ENCODE assay signal across 29 cellular contexts in the genomic region with DNA sequence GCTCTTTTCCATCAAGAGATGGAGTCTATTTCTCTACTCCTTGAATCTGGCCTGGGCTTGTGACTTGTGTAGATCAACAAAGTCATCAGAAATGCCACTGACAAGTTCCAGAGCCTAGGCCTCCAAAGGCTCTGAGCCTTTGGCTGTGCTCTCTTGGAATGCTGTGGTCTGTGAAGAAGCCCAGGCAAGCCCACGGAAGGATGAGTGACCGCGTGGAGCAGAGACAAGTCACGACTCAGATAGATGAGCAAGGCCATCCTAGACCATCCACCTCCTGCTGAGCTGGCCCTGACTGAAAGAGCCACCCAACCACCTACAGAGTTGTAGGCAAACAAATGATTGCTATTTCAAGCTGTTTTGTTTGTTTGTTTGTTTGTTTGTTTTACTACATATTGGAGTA. TPM values are rescaled to one million over a fixed set of nuclear protein-coding genes. Genes with fewer than 3 reads are reported as not detected.
DNase-seq lines count a peak whose midpoint lies in the region; ATAC-seq and TF ChIP-seq lines count a peak whose summit lies in the region.
"Had no signal": no experiment of that assay in that cellular context is flagged by ENCODE, and none has a peak within 500 bp of the region (broad histone marks: within the 10 kb centered on the region; RNA-seq: fewer than 3 reads in every experiment).

No MANE protein-coding gene starts in this region.

- WGBS in GM23248 (ENCODE audit: low coverage in 1 of 2, low lambda C conversion rate in 2 of 2, missing lambda C conversion rate in 2 of 2), 2 experiments: 22 to 46% methylated on average over 4 of the region's 4 CpGs
- 81 to 83% methylated on average over 4 of the region's 4 CpGs for WGBS in endodermal cell (ENCODE audit: insufficient coverage in 1 of 2, insufficient read length in 1 of 2), 2 experiments

- in situ Hi-C loops in GM23248 (cut with MboI): loop anchor here (5.0 to 10.0 kb wide), 2 partner anchors 100 to 243 kb away; partner anchors contain the start of gene ERN1

- no peaks in the 10 kb centered on the region for H3K79me2 ChIP-seq in GM23248 (ENCODE audit: insufficient read depth)

- H3K4me3 ChIP-seq in GM23248 (no peak overlapping the region), MG63 (no peak overlapping the region), endodermal cell (ENCODE audit: low read length) (no peak overlapping the region), A673 (ENCODE audit: low read depth, low read length, poor library complexity, severe bottlenecking) (no peak overlapping the region)
- H3K4me3 ChIP-seq: thoracic aorta had no signal

- H3K9me3 Mint-ChIP-seq in endodermal cell: no peaks in the 10 kb centered on the region
- H3K9me3 Mint-ChIP-seq: activated CD8-positive, alpha-beta T cell treated with anti-CD3 and anti-CD28 coated beads for 36 hours; activated T-cell treated with anti-CD3 and anti-CD28 coated beads, Interleukin-2, amount 50 U/mL, for 24 hours; CD8-positive, alpha-beta T cell had no signal

- no peak for TF ChIP-seq CTCF in endodermal cell (conservative IDR thresholded peaks at IDR 0.05)
- TF ChIP-seq CTCF in A673 (conservative IDR thresholded peaks at IDR 0.05; ENCODE audit: low read depth, low read length): no peak

- no peak overlapping the region for H2AFZ ChIP-seq in GM23248

- no peaks in the 10 kb centered on the region for H3K36me3 Mint-ChIP-seq in endodermal cell (ENCODE audit: low read depth)

- H3K36me3 ChIP-seq in GM23248 (ENCODE audit: low read depth) (no peaks in the 10 kb centered on the region), MG63 (no peaks in the 10 kb centered on the region), endodermal cell (ENCODE audit: control insufficient read depth, insufficient read depth, low read length) (no peaks in the 10 kb centered on the region), A673 (ENCODE audit: insufficient read depth, low read length, poor library complexity, severe bottlenecking) (no peaks in the 10 kb centered on the region)
- H3K36me3 ChIP-seq: thoracic aorta had no signal

- no peak overlapping the region for H3K4me2 ChIP-seq in GM23248 (ENCODE audit: unreplicated experiment)

- POLR2A ChIA-PET in A673 (lab: Charles Lee; ENCODE audit: low non-redundant PET): no interaction called here

- no peak overlapping the region for H3K27ac Mint-ChIP-seq in endodermal cell
- H3K27ac Mint-ChIP-seq: activated CD8-positive, alpha-beta T cell treated with anti-CD3 and anti-CD28 coated beads for 36 hours; activated T-cell treated with anti-CD3 and anti-CD28 coated beads, Interleukin-2, amount 50 U/mL, for 24 hours; CD8-positive, alpha-beta T cell; progenitor cell of endocrine pancreas had no signal

- H3K27ac ChIP-seq in GM23248: no peak overlapping the region
- no peak overlapping the region for H3K27ac ChIP-seq in endodermal cell (ENCODE audit: low read depth, low read length)
- H3K27ac ChIP-seq in A673 (ENCODE audit: low read depth, low read length, poor library complexity, severe bottlenecking): no peak overlapping the region
- H3K27ac ChIP-seq: thoracic aorta had no signal

- ATAC-seq in HG03457 (IDR thresholded peaks at IDR 0.05; ENCODE audit: unreplicated experiment) (no peak), HG03469 (IDR thresholded peaks at IDR 0.05; ENCODE audit: unreplicated experiment) (no peak)
- ATAC-seq: activated CD8-positive, alpha-beta T cell treated with anti-CD3 and anti-CD28 coated beads for 36 hours; CD8-positive, alpha-beta T cell had no signal

- DNase-seq in GM23248 (peak; percentile 58), MG63 (peak; percentile 39), endodermal cell (peak; percentile 54), renal cortical epithelial cell (ENCODE audit: low read depth) (peak; percentile 10), A673 (ENCODE audit: low spot score) (no peak), NOMO-1 treated with DMSO at 0.1 percent for 48 hours (lab: John Stamatoyannopoulos, UW; ENCODE audit: unreplicated experiment) (no peak)
- DNase-seq: activated CD4-positive, CD25-positive, alpha-beta regulatory T cell treated with anti-CD3 and anti-CD28 coated beads, Interleukin-2, amount 50 U/mL, for 72 hours; activated CD8-positive, alpha-beta T cell treated with anti-CD3 and anti-CD28 coated beads for 36 hours; activated naive CD4-positive, alpha-beta T cell; activated T-cell treated with anti-CD3 and anti-CD28 coated beads, Interleukin-2, amount 50 U/mL, for 24 hours; amygdala; caudate nucleus; foreskin melanocyte; hypothalamus; MM.1S; NCI-H1436 treated with DMSO at 0.1 percent for 48 hours; NCI-H2171 treated with DMSO at 0.1 percent for 48 hours; NCI-H526 treated with DMSO at 0.1 percent for 48 hours; Right ventricle myocardium superior; small intestine; stimulated activated CD4-positive, alpha-beta T cell treated with anti-CD3 and anti-CD28 coated beads, Interleukin-2, amount 100 ng/mL, for 48 hours; stimulated activated naive CD4-positive, alpha-beta T cell; SW 1271 had no signal

- H3K27me3 ChIP-seq in GM23248 (replicated peaks; ENCODE audit: insufficient read depth) (no peaks in the 10 kb centered on the region), MG63 (no peaks in the 10 kb centered on the region), endodermal cell (ENCODE audit: control insufficient read depth, insufficient read depth, low read length, poor library complexity, severe bottlenecking) (no peaks in the 10 kb centered on the region), A673 (replicated peaks; ENCODE audit: insufficient read depth, low read depth, low read length, poor library complexity) (no peaks in the 10 kb centered on the region)

- no peaks in the 10 kb centered on the region for H3K9me2 ChIP-seq in GM23248 (ENCODE audit: insufficient read depth)

- peaks cover 2% of the 10 kb centered on the region for H3K27me3 Mint-ChIP-seq in endodermal cell (ENCODE audit: insufficient read depth)
- H3K27me3 Mint-ChIP-seq: activated CD8-positive, alpha-beta T cell treated with anti-CD3 and anti-CD28 coated beads for 36 hours; activated T-cell treated with anti-CD3 and anti-CD28 coated beads, Interleukin-2, amount 50 U/mL, for 24 hours; progenitor cell of endocrine pancreas had no signal

- BruUV-seq in A673 (replicated peaks; lab: Mats Ljungman, UMichigan): no TSS peak

- peaks cover 7% of the 10 kb centered on the region for H3K4me1 Mint-ChIP-seq in endodermal cell

- H3K4me1 ChIP-seq in GM23248 (ENCODE audit: insufficient read depth): no peaks in the 10 kb centered on the region
- H3K4me1 ChIP-seq in endodermal cell (ENCODE audit: control insufficient read depth, insufficient read depth, low read length): peaks cover 3% of the 10 kb centered on the region
- no peaks in the 10 kb centered on the region for H3K4me1 ChIP-seq in A673 (ENCODE audit: insufficient read depth, low read length, poor library complexity, severe bottlenecking)

- H3K9ac ChIP-seq in GM23248 (no peak overlapping the region), endodermal cell (ENCODE audit: extremely low read depth, low read length, poor library complexity, severe bottlenecking) (no peak overlapping the region)

- CTCF ChIA-PET in A673 (lab: Charles Lee): interaction anchor here (1.0 kb wide), 1 partner anchor 102 kb away, joined by 5 read pairs; no protein-coding TSS in a partner anchor

- H4K20me1 ChIP-seq in GM23248 (ENCODE audit: insufficient read depth): no peaks in the 10 kb centered on the region

- intact Hi-C loops in A673 (cut with micrococcal nuclease; ENCODE audit: unreplicated experiment): no loop called here

- no peak overlapping the region for H3K4me3 Mint-ChIP-seq in endodermal cell
- H3K4me3 Mint-ChIP-seq: activated CD8-positive, alpha-beta T cell treated with anti-CD3 and anti-CD28 coated beads for 36 hours; activated T-cell treated with anti-CD3 and anti-CD28 coated beads, Interleukin-2, amount 50 U/mL, for 24 hours; CD8-positive, alpha-beta T cell had no signal

- H3K9me3 ChIP-seq in GM23248 (ENCODE audit: low read depth) (no peaks in the 10 kb centered on the region), MG63 (no peaks in the 10 kb centered on the region), endodermal cell (ENCODE audit: control insufficient read depth, low read length) (no peaks in the 10 kb centered on the region), A673 (ENCODE audit: low read depth, low read length, poor library complexity, severe bottlenecking) (no peaks in the 10 kb centered on the region)
- H3K9me3 ChIP-seq: thoracic aorta had no signal

- H3F3A ChIP-seq in GM23248 (ENCODE audit: insufficient read depth): no peaks in the 10 kb centered on the region

RNA-seq across cellular contexts. Expression of gene ICAM2, which starts 11.6 kb away (rescaled TPM):
- 0.97 and 3.4 TPM in 2 replicates for total RNA-seq in GM23248 (2014; rRNA removed; shearing (Covaris generic))
- 0.94 and 1.3 TPM in 2 replicates for polyA plus RNA-seq in GM23248 (2016; fragmentation: Nextera tagmentation; extraction: Ambion mirVana)
- total RNA-seq in MG63 (2014; rRNA removed; shearing (Covaris generic); ENCODE audit: low replicate concordance): not detected in 2 replicates
- total RNA-seq in endodermal cell: under 1 TPM in 1 of 2 donors, not detected in 1; 0.75 TPM
- not detected for polyA plus RNA-seq in endodermal cell (2013, experiment 1 of 2)
- polyA plus RNA-seq in endodermal cell (2013, experiment 2 of 2): not detected
- 6.4 and 11.6 TPM in 2 replicates for total RNA-seq in renal cortical epithelial cell
- total RNA-seq in A673 (2021): 0.99 and 1.2 TPM in 2 replicates

RNA-seq across cellular contexts. Expression of gene PRR29, which starts 33.9 kb away (rescaled TPM):
- total RNA-seq in GM23248 (2014; rRNA removed; shearing (Covaris generic)): not detected in 2 replicates
- 0.47 TPM in 1 of 2 replicates, not detected in the other for polyA plus RNA-seq in GM23248 (2016; fragmentation: Nextera tagmentation; extraction: Ambion mirVana)
- not detected in 2 replicates for total RNA-seq in MG63 (2014; rRNA removed; shearing (Covaris generic); ENCODE audit: low replicate concordance)
- total RNA-seq in endodermal cell (1 to 10 TPM; 3.3 to 6.1 TPM), renal cortical epithelial cell (0.17 and 1.6 TPM in 2 replicates), A673 (2021) (0.37 TPM in 1 of 2 replicates, not detected in the other)
- polyA plus RNA-seq in endodermal cell (2013, experiment 1 of 2): 1.6 TPM
- 1.7 TPM for polyA plus RNA-seq in endodermal cell (2013, experiment 2 of 2)
- total RNA-seq: thoracic aorta had no signal

RNA-seq across cellular contexts. Expression of gene SCN4A, which starts 59.4 kb away (rescaled TPM):
- not detected in 2 replicates for total RNA-seq in GM23248 (2014; rRNA removed; shearing (Covaris generic))
- not detected in 2 replicates for polyA plus RNA-seq in GM23248 (2016; fragmentation: Nextera tagmentation; extraction: Ambion mirVana)
- total RNA-seq in MG63 (2014; rRNA removed; shearing (Covaris generic); ENCODE audit: low replicate concordance): not detected in 2 replicates
- total RNA-seq in endodermal cell (1 to 10 TPM; 3.9 to 4.4 TPM), renal cortical epithelial cell (not detected in 2 replicates), A673 (2021) (0.56 and 0.79 TPM in 2 replicates)
- polyA plus RNA-seq in endodermal cell (2013, experiment 1 of 2): 2.5 TPM
- 2.1 TPM for polyA plus RNA-seq in endodermal cell (2013, experiment 2 of 2)
- total RNA-seq: lung microvascular endothelial cell had no signal

Comparison
In these comparisons a context has a peak if more than half of its experiments do, and no peak if none do; other contexts are left out.
1. DNase-seq: peak in GM23248 (single experiment), MG63 (single experiment), endodermal cell (single experiment) and renal cortical epithelial cell (single experiment); none in A673 (single experiment) and NOMO-1 treated with DMSO at 0.1 percent for 48 hours (single experiment).